In the genomic region with DNA sequence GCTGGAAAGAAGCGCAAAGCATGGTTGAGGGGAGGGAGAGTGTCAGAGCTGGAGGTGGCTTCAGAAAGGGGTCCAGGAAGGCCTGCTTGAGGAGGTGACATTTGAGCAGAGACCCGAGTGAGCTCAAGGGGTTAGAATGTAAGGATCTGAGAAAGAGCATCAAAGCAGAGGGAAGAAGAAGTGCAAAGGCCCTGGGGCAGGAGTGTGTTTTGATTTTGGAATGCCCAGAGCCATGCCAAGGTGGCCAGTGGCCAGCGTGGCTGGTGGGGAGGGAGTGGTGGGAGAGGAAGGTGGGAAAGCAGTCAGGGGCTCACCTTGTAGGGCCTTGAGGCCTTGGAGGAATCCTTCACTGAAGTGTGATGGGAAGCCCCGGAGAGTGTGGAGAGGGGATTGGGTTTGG, we compare ENCODE assay signal across 30 cellular contexts. TPM values are rescaled to one million over a fixed set of nuclear protein-coding genes. Genes with fewer than 3 reads are reported as not detected.
"Had no signal": no experiment of that assay in that cellular context is flagged by ENCODE, and none has a peak within 500 bp of the region (broad histone marks: within the 10 kb centered on the region; RNA-seq: fewer than 3 reads in every experiment).

No MANE protein-coding gene starts in this region.

- H3K4me1 ChIP-seq: lower lobe of right lung, prostate gland, suprapubic skin, tibial artery, upper lobe of right lung had no signal

- H3K36me3 ChIP-seq: lower lobe of right lung, ovary, prostate gland, suprapubic skin, thoracic aorta, tibial artery, upper lobe of right lung had no signal

- H3K27ac ChIP-seq: lower lobe of right lung, ovary, prostate gland, skin epidermis, suprapubic skin, thoracic aorta, tibial artery, upper lobe of right lung had no signal

- H3K4me1 Mint-ChIP-seq: naive B cell, natural killer cell had no signal

- H3K27me3 Mint-ChIP-seq: naive B cell; stimulated activated naive CD8-positive, alpha-beta T cell treated with anti-CD3 and anti-CD28 coated beads, Interleukin-15, Interleukin-2, amounts not matched to agents 100 ng/mL and 50 ng/mL, for 24 hours had no signal

- H3K4me3 Mint-ChIP-seq: mesothelial cell of epicardium; naive B cell; natural killer cell; nephron progenitor cell; stimulated activated effector memory CD8-positive, alpha-beta T cell treated with anti-CD3 and anti-CD28 coated beads, Interleukin-12 subunit alpha, Interleukin-12 subunit beta, amount 100 ng/mL, for 72 hours; stimulated activated naive CD8-positive, alpha-beta T cell treated with anti-CD3 and anti-CD28 coated beads, Interleukin-15, Interleukin-2, amounts not matched to agents 100 ng/mL and 50 ng/mL, for 24 hours had no signal

- H3K36me3 Mint-ChIP-seq: mesothelial cell of epicardium; naive B cell; natural killer cell; stimulated activated effector memory CD8-positive, alpha-beta T cell treated with anti-CD3 and anti-CD28 coated beads, Interleukin-12 subunit alpha, Interleukin-12 subunit beta, amount 100 ng/mL, for 72 hours had no signal

- H3K9me3 Mint-ChIP-seq: mesothelial cell of epicardium; naive B cell; natural killer cell; nephron progenitor cell; stimulated activated effector memory CD8-positive, alpha-beta T cell treated with anti-CD3 and anti-CD28 coated beads, Interleukin-12 subunit alpha, Interleukin-12 subunit beta, amount 100 ng/mL, for 72 hours; stimulated activated naive CD8-positive, alpha-beta T cell treated with anti-CD3 and anti-CD28 coated beads, Interleukin-15, Interleukin-2, amounts not matched to agents 100 ng/mL and 50 ng/mL, for 24 hours had no signal

- DNase-seq: head of caudate nucleus; hippocampal formation; kidney glomerular epithelial cell; left cardiac atrium; mammary epithelial cell; mesenchymal stem cell; naive B cell; natural killer cell; nephron progenitor cell; nucleus accumbens; ovary; retina; right cardiac atrium; stimulated activated CD4-positive, alpha-beta T cell treated with anti-CD3 and anti-CD28 coated beads, Interleukin-12 subunit alpha, Interleukin-12 subunit beta, amount 100 ng/mL, for 4 hours; stimulated activated CD4-positive, alpha-beta T cell treated with anti-CD3 and anti-CD28 coated beads, Interleukin-15, amount 100 ng/mL, for 24 hours; stimulated activated CD4-positive, alpha-beta T cell treated with anti-CD3 and anti-CD28 coated beads, Interleukin-2, amount 100 ng/mL, for 24 hours; stimulated activated CD4-positive, alpha-beta T cell treated with anti-CD3 and anti-CD28 coated beads, Interleukin-4, amount 100 ng/mL, for 1 hour; stimulated activated naive CD4-positive, alpha-beta T cell; tibial artery; trophoblast cell; upper lobe of right lung had no signal

- H3K4me3 ChIP-seq: lower lobe of right lung, ovary, prostate gland, skin epidermis, suprapubic skin, thoracic aorta, tibial artery, upper lobe of right lung had no signal

- H3K27ac Mint-ChIP-seq: mesothelial cell of epicardium; naive B cell; natural killer cell; stimulated activated effector memory CD8-positive, alpha-beta T cell treated with anti-CD3 and anti-CD28 coated beads, Interleukin-12 subunit alpha, Interleukin-12 subunit beta, amount 100 ng/mL, for 72 hours; stimulated activated naive CD8-positive, alpha-beta T cell treated with anti-CD3 and anti-CD28 coated beads, Interleukin-15, Interleukin-2, amounts not matched to agents 100 ng/mL and 50 ng/mL, for 24 hours had no signal

- H3K9me3 ChIP-seq: lower lobe of right lung, ovary, prostate gland, suprapubic skin, thoracic aorta, tibial artery, upper lobe of right lung had no signal

- H3K27me3 ChIP-seq: ovary, suprapubic skin, tibial artery, upper lobe of right lung had no signal

RNA-seq across cellular contexts. Expression of a gene that starts 15.4 kb away (rescaled TPM):
- total RNA-seq: left lobe of liver had no signal
